Comparison of ENCODE assay signal across 1 cellular context in the genomic region with DNA sequence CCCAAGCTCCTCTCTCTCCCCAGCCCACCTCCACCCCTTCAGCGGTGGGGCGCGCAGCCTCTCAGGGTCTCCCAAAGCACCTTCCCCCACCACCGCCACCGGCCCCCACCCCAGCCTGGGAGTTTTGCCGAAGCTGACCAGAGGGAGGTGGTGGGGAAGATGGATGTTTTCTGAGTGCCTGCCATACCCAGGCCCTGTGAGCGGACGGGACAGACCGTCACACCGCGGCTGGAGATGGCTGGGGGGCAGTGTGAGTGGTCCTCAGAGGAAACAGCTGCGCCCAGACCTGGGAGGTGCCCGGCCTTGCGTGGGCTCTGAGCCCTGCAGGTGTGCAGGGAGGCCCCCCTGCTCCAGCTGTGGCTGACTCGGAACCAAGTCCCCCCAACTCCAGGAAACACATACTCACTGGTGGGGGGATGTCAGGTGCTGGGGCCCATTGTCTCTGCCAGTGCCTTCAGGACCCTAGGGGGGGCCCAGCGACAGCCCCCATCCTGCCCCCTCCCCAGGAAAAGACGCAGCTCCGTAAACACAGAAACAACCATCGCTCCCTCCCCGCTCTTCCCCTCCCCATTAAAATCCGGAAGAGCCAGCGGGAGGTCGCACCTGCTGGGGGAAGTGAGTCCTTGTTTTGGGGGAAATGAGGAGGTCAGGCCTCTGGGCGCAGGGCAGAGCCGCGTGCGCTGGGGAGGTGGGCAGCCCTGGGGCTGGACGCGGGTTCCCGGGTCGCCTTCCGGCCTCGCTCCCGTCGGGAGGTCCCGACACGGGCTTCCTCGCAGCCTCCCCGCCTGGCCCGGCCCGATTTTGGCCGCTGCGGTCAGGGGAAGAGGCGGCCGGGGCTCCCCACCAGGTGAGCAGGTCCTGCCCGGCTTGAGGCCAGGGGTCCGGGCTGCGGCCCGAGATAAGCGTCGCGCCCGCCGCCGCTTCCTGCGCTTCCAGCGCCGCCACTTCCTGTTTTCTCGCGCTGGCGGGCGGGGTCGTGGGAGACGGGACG.
TF ChIP-seq lines count a peak whose summit lies in the region.

No MANE protein-coding gene starts in this region.

TF ChIP-seq in K562, 482 proteins besides CTCF, POLR2A, EP300 and RAD21 (continued from another document and continues in another):
- TF ChIP-seq ZNF41 (CRISPR knock-in tag; conservative IDR thresholded peaks at IDR 0.05), result no peak
- TF ChIP-seq ZFP30 (CRISPR knock-in tag; IDR thresholded peaks at IDR 0.05; ENCODE audit: borderline replicate concordance), result no peak
- TF ChIP-seq SIRT6 (IDR thresholded peaks at IDR 0.05; ENCODE audit: low read depth, low read length), result no peak
- TF ChIP-seq MAFF (IDR thresholded peaks at IDR 0.05; ENCODE audit: low read length), result no peak
- no peak for TF ChIP-seq ELF2 (CRISPR knock-in tag; IDR thresholded peaks at IDR 0.05)
- peak; percentile 24; the same call in 1 of the 2 replicates for TF ChIP-seq STAT5A (IDR thresholded peaks at IDR 0.05; ENCODE audit: borderline replicate concordance, low read length)
- TF ChIP-seq L3MBTL2 (IDR thresholded peaks at IDR 0.05), result peak; percentile 91
- TF ChIP-seq MYNN (IDR thresholded peaks at IDR 0.05), result no peak
- TF ChIP-seq MYNN (CRISPR knock-in tag; IDR thresholded peaks at IDR 0.05), result no peak
- TF ChIP-seq ZNF77 (CRISPR knock-in tag; IDR thresholded peaks at IDR 0.05), result no peak
- no peak for TF ChIP-seq TCF7L2 (IDR thresholded peaks at IDR 0.05; ENCODE audit: low read depth, low read length)
- TF ChIP-seq, protein P1, sequence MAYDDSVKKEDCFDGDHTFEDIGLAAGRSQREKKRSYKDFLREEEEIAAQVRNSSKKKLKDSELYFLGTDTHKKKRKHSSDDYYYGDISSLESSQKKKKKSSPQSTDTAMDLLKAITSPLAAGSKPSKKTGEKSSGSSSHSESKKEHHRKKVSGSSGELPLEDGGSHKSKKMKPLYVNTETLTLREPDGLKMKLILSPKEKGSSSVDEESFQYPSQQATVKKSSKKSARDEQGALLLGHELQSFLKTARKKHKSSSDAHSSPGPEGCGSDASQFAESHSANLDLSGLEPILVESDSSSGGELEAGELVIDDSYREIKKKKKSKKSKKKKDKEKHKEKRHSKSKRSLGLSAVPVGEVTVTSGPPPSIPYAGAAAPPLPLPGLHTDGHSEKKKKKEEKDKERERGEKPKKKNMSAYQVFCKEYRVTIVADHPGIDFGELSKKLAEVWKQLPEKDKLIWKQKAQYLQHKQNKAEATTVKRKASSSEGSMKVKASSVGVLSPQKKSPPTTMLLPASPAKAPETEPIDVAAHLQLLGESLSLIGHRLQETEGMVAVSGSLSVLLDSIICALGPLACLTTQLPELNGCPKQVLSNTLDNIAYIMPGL (CRISPR knock-in tag; IDR thresholded peaks at IDR 0.05), result no peak
- no peak for TF ChIP-seq U2AF2 (optimal IDR thresholded peaks at IDR 0.05; ENCODE audit: low read depth, low read length)
- TF ChIP-seq HDAC1 (IDR thresholded peaks at IDR 0.05), result peak in 1 of 2 experiments; percentile 71; a peak in 2 of 4 replicates
- TF ChIP-seq JUN (IDR thresholded peaks at IDR 0.05; ENCODE audit: borderline replicate concordance, low read depth, low read length), result no peak
- no peak for TF ChIP-seq JUN (CRISPR knock-in tag; IDR thresholded peaks at IDR 0.05; ENCODE audit: borderline replicate concordance)
- TF ChIP-seq KLF16 (IDR thresholded peaks at IDR 0.05), result no peak
- TF ChIP-seq POLR2B (IDR thresholded peaks at IDR 0.05; ENCODE audit: low read depth, partially characterized antibody), result no peak
- TF ChIP-seq MTA3 (IDR thresholded peaks at IDR 0.05; ENCODE audit: borderline replicate concordance), result peak; percentile 57; the same call in 1 of the 2 replicates
- no peak for TF ChIP-seq THRAP3 (IDR thresholded peaks at IDR 0.05; ENCODE audit: borderline replicate concordance)
- no peak for TF ChIP-seq TCFL5 (CRISPR knock-in tag; conservative IDR thresholded peaks at IDR 0.05)
- TF ChIP-seq ZNF274 (IDR thresholded peaks at IDR 0.05; ENCODE audit: borderline replicate concordance, low read depth, low read length), result no peak
- TF ChIP-seq SREBF1 (IDR thresholded peaks at IDR 0.05; ENCODE audit: borderline replicate concordance, low read depth, low read length), result no peak
- no peak for TF ChIP-seq ZNF232 (CRISPR knock-in tag; IDR thresholded peaks at IDR 0.05)
- no peak for TF ChIP-seq NELFE (IDR thresholded peaks at IDR 0.05; ENCODE audit: insufficient read depth, insufficient read length)
- TF ChIP-seq TRIM28 (IDR thresholded peaks at IDR 0.05), result no peak
- no peak for TF ChIP-seq ZNF165 (CRISPR knock-in tag; IDR thresholded peaks at IDR 0.05; ENCODE audit: borderline replicate concordance)
- TF ChIP-seq YBX1 (IDR thresholded peaks at IDR 0.05), result no peak
- no peak for TF ChIP-seq FOXJ2 (tag; IDR thresholded peaks at IDR 0.05)
- TF ChIP-seq ZC3H11A (IDR thresholded peaks at IDR 0.05; ENCODE audit: low read depth, low read length), result no peak
- peak; percentile 74 for TF ChIP-seq GABPA (tag; conservative IDR thresholded peaks at IDR 0.05; ENCODE audit: low read depth)
- no peak for TF ChIP-seq SMC3 (conservative IDR thresholded peaks at IDR 0.05; ENCODE audit: insufficient read depth, low read depth, low read length)
- TF ChIP-seq HNRNPL (IDR thresholded peaks at IDR 0.05; ENCODE audit: low read depth, low read length), result peak; percentile 65; the same call in 1 of the 2 replicates
- peak; percentile 96 for TF ChIP-seq PHF21A (IDR thresholded peaks at IDR 0.05; ENCODE audit: borderline replicate concordance, low read depth)
- TF ChIP-seq SMAD3 (CRISPR knock-in tag; conservative IDR thresholded peaks at IDR 0.05), result no peak
- no peak for TF ChIP-seq ZNF551 (CRISPR knock-in tag; IDR thresholded peaks at IDR 0.05)
- peak; percentile 86 for TF ChIP-seq SMAD4 (CRISPR knock-in tag; conservative IDR thresholded peaks at IDR 0.05)
- no peak for TF ChIP-seq SOX6 (IDR thresholded peaks at IDR 0.05)
- peak; percentile 63 for TF ChIP-seq CBFA2T2 (conservative IDR thresholded peaks at IDR 0.05)
- no peak for TF ChIP-seq MECOM (CRISPR knock-in tag; IDR thresholded peaks at IDR 0.05)
- TF ChIP-seq, protein P2, sequence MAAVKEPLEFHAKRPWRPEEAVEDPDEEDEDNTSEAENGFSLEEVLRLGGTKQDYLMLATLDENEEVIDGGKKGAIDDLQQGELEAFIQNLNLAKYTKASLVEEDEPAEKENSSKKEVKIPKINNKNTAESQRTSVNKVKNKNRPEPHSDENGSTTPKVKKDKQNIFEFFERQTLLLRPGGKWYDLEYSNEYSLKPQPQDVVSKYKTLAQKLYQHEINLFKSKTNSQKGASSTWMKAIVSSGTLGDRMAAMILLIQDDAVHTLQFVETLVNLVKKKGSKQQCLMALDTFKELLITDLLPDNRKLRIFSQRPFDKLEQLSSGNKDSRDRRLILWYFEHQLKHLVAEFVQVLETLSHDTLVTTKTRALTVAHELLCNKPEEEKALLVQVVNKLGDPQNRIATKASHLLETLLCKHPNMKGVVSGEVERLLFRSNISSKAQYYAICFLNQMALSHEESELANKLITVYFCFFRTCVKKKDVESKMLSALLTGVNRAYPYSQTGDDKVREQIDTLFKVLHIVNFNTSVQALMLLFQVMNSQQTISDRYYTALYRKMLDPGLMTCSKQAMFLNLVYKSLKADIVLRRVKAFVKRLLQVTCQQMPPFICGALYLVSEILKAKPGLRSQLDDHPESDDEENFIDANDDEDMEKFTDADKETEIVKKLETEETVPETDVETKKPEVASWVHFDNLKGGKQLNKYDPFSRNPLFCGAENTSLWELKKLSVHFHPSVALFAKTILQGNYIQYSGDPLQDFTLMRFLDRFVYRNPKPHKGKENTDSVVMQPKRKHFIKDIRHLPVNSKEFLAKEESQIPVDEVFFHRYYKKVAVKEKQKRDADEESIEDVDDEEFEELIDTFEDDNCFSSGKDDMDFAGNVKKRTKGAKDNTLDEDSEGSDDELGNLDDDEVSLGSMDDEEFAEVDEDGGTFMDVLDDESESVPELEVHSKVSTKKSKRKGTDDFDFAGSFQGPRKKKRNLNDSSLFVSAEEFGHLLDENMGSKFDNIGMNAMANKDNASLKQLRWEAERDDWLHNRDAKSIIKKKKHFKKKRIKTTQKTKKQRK (IDR thresholded peaks at IDR 0.05; ENCODE audit: borderline replicate concordance, low read depth, low read length), result no peak
- TF ChIP-seq CSDE1 (IDR thresholded peaks at IDR 0.05), result no peak
- TF ChIP-seq ZNF239 (CRISPR knock-in tag; IDR thresholded peaks at IDR 0.05), result no peak
- no peak for TF ChIP-seq ZNF584 (CRISPR knock-in tag; IDR thresholded peaks at IDR 0.05; ENCODE audit: low read depth)
- no peak for TF ChIP-seq PTRF (tag; IDR thresholded peaks at IDR 0.05)
- no peak for TF ChIP-seq WHSC1 (IDR thresholded peaks at IDR 0.05; ENCODE audit: low read length)
- TF ChIP-seq HEY1 (CRISPR knock-in tag; IDR thresholded peaks at IDR 0.05; ENCODE audit: borderline replicate concordance), result no peak
- peak; percentile 69; the same call in 1 of the 2 replicates for TF ChIP-seq PHF8 (IDR thresholded peaks at IDR 0.05; ENCODE audit: borderline replicate concordance, low read length)
- no peak for TF ChIP-seq ERF (CRISPR knock-in tag; IDR thresholded peaks at IDR 0.05)
- no peak for TF ChIP-seq TOE1 (IDR thresholded peaks at IDR 0.05; ENCODE audit: borderline replicate concordance)
- no peak for TF ChIP-seq TOE1 (CRISPR knock-in tag; IDR thresholded peaks at IDR 0.05; ENCODE audit: borderline replicate concordance, low read depth)
- no peak for TF ChIP-seq ZBTB1 (CRISPR knock-in tag; IDR thresholded peaks at IDR 0.05; ENCODE audit: borderline replicate concordance, low read depth)
- no peak for TF ChIP-seq HNRNPH1 (optimal IDR thresholded peaks at IDR 0.05; ENCODE audit: low read depth, low read length)
- TF ChIP-seq, protein P3, sequence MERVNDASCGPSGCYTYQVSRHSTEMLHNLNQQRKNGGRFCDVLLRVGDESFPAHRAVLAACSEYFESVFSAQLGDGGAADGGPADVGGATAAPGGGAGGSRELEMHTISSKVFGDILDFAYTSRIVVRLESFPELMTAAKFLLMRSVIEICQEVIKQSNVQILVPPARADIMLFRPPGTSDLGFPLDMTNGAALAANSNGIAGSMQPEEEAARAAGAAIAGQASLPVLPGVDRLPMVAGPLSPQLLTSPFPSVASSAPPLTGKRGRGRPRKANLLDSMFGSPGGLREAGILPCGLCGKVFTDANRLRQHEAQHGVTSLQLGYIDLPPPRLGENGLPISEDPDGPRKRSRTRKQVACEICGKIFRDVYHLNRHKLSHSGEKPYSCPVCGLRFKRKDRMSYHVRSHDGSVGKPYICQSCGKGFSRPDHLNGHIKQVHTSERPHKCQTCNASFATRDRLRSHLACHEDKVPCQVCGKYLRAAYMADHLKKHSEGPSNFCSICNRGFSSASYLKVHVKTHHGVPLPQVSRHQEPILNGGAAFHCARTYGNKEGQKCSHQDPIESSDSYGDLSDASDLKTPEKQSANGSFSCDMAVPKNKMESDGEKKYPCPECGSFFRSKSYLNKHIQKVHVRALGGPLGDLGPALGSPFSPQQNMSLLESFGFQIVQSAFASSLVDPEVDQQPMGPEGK (CRISPR knock-in tag; IDR thresholded peaks at IDR 0.05; ENCODE audit: borderline replicate concordance), result no peak
- no peak for TF ChIP-seq EGR1 (conservative IDR thresholded peaks at IDR 0.05)
- TF ChIP-seq, protein P4, sequence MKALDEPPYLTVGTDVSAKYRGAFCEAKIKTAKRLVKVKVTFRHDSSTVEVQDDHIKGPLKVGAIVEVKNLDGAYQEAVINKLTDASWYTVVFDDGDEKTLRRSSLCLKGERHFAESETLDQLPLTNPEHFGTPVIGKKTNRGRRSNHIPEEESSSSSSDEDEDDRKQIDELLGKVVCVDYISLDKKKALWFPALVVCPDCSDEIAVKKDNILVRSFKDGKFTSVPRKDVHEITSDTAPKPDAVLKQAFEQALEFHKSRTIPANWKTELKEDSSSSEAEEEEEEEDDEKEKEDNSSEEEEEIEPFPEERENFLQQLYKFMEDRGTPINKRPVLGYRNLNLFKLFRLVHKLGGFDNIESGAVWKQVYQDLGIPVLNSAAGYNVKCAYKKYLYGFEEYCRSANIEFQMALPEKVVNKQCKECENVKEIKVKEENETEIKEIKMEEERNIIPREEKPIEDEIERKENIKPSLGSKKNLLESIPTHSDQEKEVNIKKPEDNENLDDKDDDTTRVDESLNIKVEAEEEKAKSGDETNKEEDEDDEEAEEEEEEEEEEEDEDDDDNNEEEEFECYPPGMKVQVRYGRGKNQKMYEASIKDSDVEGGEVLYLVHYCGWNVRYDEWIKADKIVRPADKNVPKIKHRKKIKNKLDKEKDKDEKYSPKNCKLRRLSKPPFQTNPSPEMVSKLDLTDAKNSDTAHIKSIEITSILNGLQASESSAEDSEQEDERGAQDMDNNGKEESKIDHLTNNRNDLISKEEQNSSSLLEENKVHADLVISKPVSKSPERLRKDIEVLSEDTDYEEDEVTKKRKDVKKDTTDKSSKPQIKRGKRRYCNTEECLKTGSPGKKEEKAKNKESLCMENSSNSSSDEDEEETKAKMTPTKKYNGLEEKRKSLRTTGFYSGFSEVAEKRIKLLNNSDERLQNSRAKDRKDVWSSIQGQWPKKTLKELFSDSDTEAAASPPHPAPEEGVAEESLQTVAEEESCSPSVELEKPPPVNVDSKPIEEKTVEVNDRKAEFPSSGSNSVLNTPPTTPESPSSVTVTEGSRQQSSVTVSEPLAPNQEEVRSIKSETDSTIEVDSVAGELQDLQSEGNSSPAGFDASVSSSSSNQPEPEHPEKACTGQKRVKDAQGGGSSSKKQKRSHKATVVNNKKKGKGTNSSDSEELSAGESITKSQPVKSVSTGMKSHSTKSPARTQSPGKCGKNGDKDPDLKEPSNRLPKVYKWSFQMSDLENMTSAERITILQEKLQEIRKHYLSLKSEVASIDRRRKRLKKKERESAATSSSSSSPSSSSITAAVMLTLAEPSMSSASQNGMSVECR (CRISPR knock-in tag; IDR thresholded peaks at IDR 0.05), result no peak
- TF ChIP-seq FOXA1 (IDR thresholded peaks at IDR 0.05; ENCODE audit: borderline replicate concordance), result no peak
- TF ChIP-seq, protein P5, sequence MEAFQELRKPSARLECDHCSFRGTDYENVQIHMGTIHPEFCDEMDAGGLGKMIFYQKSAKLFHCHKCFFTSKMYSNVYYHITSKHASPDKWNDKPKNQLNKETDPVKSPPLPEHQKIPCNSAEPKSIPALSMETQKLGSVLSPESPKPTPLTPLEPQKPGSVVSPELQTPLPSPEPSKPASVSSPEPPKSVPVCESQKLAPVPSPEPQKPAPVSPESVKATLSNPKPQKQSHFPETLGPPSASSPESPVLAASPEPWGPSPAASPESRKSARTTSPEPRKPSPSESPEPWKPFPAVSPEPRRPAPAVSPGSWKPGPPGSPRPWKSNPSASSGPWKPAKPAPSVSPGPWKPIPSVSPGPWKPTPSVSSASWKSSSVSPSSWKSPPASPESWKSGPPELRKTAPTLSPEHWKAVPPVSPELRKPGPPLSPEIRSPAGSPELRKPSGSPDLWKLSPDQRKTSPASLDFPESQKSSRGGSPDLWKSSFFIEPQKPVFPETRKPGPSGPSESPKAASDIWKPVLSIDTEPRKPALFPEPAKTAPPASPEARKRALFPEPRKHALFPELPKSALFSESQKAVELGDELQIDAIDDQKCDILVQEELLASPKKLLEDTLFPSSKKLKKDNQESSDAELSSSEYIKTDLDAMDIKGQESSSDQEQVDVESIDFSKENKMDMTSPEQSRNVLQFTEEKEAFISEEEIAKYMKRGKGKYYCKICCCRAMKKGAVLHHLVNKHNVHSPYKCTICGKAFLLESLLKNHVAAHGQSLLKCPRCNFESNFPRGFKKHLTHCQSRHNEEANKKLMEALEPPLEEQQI (IDR thresholded peaks at IDR 0.05), result no peak
- TF ChIP-seq ZNF184 (CRISPR knock-in tag; IDR thresholded peaks at IDR 0.05), result no peak
- TF ChIP-seq, protein P6, sequence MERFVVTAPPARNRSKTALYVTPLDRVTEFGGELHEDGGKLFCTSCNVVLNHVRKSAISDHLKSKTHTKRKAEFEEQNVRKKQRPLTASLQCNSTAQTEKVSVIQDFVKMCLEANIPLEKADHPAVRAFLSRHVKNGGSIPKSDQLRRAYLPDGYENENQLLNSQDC (CRISPR knock-in tag; IDR thresholded peaks at IDR 0.05), result no peak
- no peak for TF ChIP-seq ZNF668 (CRISPR knock-in tag; IDR thresholded peaks at IDR 0.05)
